ENCODE assay signal across 13 cellular contexts in genomic region chr2:232385058-232385457, GRCh38. TPM values are rescaled to one million over a fixed set of nuclear protein-coding genes. Genes with fewer than 3 reads are reported as not detected.
DNase-seq lines count a peak whose midpoint lies in the region; TF ChIP-seq lines count a peak whose summit lies in the region.
"Not testable (repeated sequence)": the region's sequence is repeated elsewhere in the genome, so short reads cannot be mapped to it uniquely, and the experiment has no call there.
"Had no signal": no experiment of that assay in that cellular context is flagged by ENCODE, and none has a peak within 500 bp of the region (broad histone marks: within the 10 kb centered on the region; RNA-seq: fewer than 3 reads in every experiment).

No MANE protein-coding gene starts in this region.

- peaks cover 50% of the 10 kb centered on the region for H3K27me3 Mint-ChIP-seq in HFFc6 (ENCODE audit: insufficient read depth)
- peaks cover 58% of the 10 kb centered on the region for H3K27me3 Mint-ChIP-seq in mesothelial cell of epicardium (ENCODE audit: low read depth)

- H3K4me1 Mint-ChIP-seq in HFFc6 (ENCODE audit: low read depth) (peaks cover 28% of the 10 kb centered on the region), mesothelial cell of epicardium (peaks cover 22% of the 10 kb centered on the region)

- H3K23ac ChIP-seq in trophoblast cell (ENCODE audit: low read length), result not testable (repeated sequence)

- H3K14ac ChIP-seq in trophoblast cell (ENCODE audit: low read length), result not testable (repeated sequence)

- not testable (repeated sequence) for H3K79me2 ChIP-seq in DOHH2 (ENCODE audit: control insufficient read depth, low read length); hepatocyte
- peaks cover 18% of the 10 kb centered on the region for H3K79me2 ChIP-seq in trophoblast cell (ENCODE audit: control insufficient read depth, insufficient read depth, low read length, poor library complexity)

- H3K9me3 ChIP-seq in DOHH2 (ENCODE audit: control insufficient read depth, insufficient read depth, low read length); SJSA1 (replicated peaks); hepatocyte (ENCODE audit: low read depth); trophoblast cell (ENCODE audit: insufficient read depth, low read depth, low read length); vagina: not testable (repeated sequence)

- H3K4me2 ChIP-seq in DOHH2 (ENCODE audit: low read length) (peak overlapping the region; percentile 24; the same call in 1 of the 2 replicates), hepatocyte (peak overlapping the region; percentile 63)
- not testable (repeated sequence) for H3K4me2 ChIP-seq in trophoblast cell (ENCODE audit: low read length)

- not testable (repeated sequence) for H3K18ac ChIP-seq in trophoblast cell (ENCODE audit: low read length)

- H3K27ac ChIP-seq in DOHH2 (ENCODE audit: low read depth, low read length), result not testable (repeated sequence)
- H3K27ac ChIP-seq in SJSA1 (peak overlapping the region; percentile 89), hepatocyte (peak overlapping the region; percentile 83), trophoblast cell (ENCODE audit: low read depth, low read length) (peak overlapping the region; percentile 84), vagina (peak overlapping the region; percentile 43)

- H3K9me2 ChIP-seq in DOHH2 (replicated peaks; ENCODE audit: control insufficient read depth, low read length); hepatocyte (replicated peaks; ENCODE audit: insufficient read depth): not testable (repeated sequence)

- H4K91ac ChIP-seq in trophoblast cell (ENCODE audit: low read depth, low read length), result peak overlapping the region; percentile 45

- H2BK5ac ChIP-seq in trophoblast cell (ENCODE audit: low read depth, low read length, poor library complexity), result peak overlapping the region; percentile 37

- TF ChIP-seq POLR2A in vagina (IDR thresholded peaks at IDR 0.05), result not testable (repeated sequence)

- H3K4me3 ChIP-seq in DOHH2 (ENCODE audit: low read length) (peak overlapping the region; percentile 15; the same call in 1 of the 2 replicates), SJSA1 (peak overlapping the region; percentile 8)
- not testable (repeated sequence) for H3K4me3 ChIP-seq in hepatocyte; trophoblast cell (ENCODE audit: low read depth, low read length); vagina

- H4K12ac ChIP-seq in trophoblast cell (ENCODE audit: low read depth, low read length), result not testable (repeated sequence)

- peak overlapping the region; percentile 27; the same call in 1 of the 2 replicates for H3K4me3 Mint-ChIP-seq in HFFc6
- not testable (repeated sequence) for H3K4me3 Mint-ChIP-seq in mesothelial cell of epicardium

- H3K9me3 Mint-ChIP-seq in HFFc6, mesothelial cell of epicardium: not testable (repeated sequence)

- not testable (repeated sequence) for DNase-seq in HFFc6; hepatocyte (ENCODE audit: low spot score); mesothelial cell of epicardium (ENCODE audit: low spot score in 2 of 2, unreplicated experiment in 2 of 2); trophoblast cell; vagina (ENCODE audit: extremely low spot score in 2 of 2)
- DNase-seq in SJSA1 (ENCODE audit: low read depth in 1 of 2, low spot score in 2 of 2), result peak in 1 of 2 experiments; percentile 41

- not testable (repeated sequence) for H3K9ac ChIP-seq in trophoblast cell (ENCODE audit: low read length)

- not testable (repeated sequence) for H3K36me3 ChIP-seq in DOHH2 (ENCODE audit: control insufficient read depth, low read length); SJSA1; hepatocyte (replicated peaks; ENCODE audit: insufficient read depth, low read depth); trophoblast cell (ENCODE audit: control insufficient read depth in 1 of 2, insufficient read depth in 2 of 2, low read length in 2 of 2); vagina

- not testable (repeated sequence) for H4K8ac ChIP-seq in trophoblast cell (ENCODE audit: low read depth, low read length)

- H4K20me1 ChIP-seq in DOHH2 (ENCODE audit: control insufficient read depth, insufficient read depth, low read depth, low read length); hepatocyte (ENCODE audit: insufficient read depth, poor library complexity, severe bottlenecking): not testable (repeated sequence)

- not testable (repeated sequence) for H3K4ac ChIP-seq in trophoblast cell (ENCODE audit: low read depth, low read length)

- H2AK5ac ChIP-seq in trophoblast cell (ENCODE audit: low read length), result not testable (repeated sequence)

- intact Hi-C loops in vagina (cut with DNase I), result not testable (repeated sequence)

- H3K36me3 Mint-ChIP-seq in HFFc6 (ENCODE audit: low read depth); mesothelial cell of epicardium: not testable (repeated sequence)

- H3K4me1 ChIP-seq in DOHH2 (ENCODE audit: control insufficient read depth, low read length) (peaks cover 17% of the 10 kb centered on the region), SJSA1 (replicated peaks) (peaks cover 59% of the 10 kb centered on the region), hepatocyte (ENCODE audit: insufficient read depth) (peaks cover 14% of the 10 kb centered on the region), trophoblast cell (ENCODE audit: control insufficient read depth in 1 of 2, insufficient read depth in 2 of 2, low read length in 2 of 2) (peaks cover 14 to 19% of the 10 kb centered on the region in 2 experiments), vagina (peaks cover 14% of the 10 kb centered on the region)

- not testable (repeated sequence) for H2AFZ ChIP-seq in hepatocyte; trophoblast cell (ENCODE audit: insufficient read depth, low read length, poor library complexity)

- H2BK120ac ChIP-seq in trophoblast cell (ENCODE audit: insufficient read depth, low read length, poor library complexity), result not testable (repeated sequence)

- peaks cover 35% of the 10 kb centered on the region for H3K79me1 ChIP-seq in trophoblast cell (ENCODE audit: low read length)

- not testable (repeated sequence) for H3F3A ChIP-seq in DOHH2 (ENCODE audit: control insufficient read depth, insufficient read depth)

- not testable (repeated sequence) for H3K27ac Mint-ChIP-seq in HFFc6
- peak overlapping the region; percentile 92 for H3K27ac Mint-ChIP-seq in mesothelial cell of epicardium

- not testable (repeated sequence) for H2BK12ac ChIP-seq in trophoblast cell (ENCODE audit: low read length)

- not testable (repeated sequence) for TF ChIP-seq CTCF in DOHH2 (IDR thresholded peaks at IDR 0.05; ENCODE audit: low read depth, low read length, poor library complexity, severe bottlenecking); HFFc6 (IDR thresholded peaks at IDR 0.05); hepatocyte (IDR thresholded peaks at IDR 0.05; ENCODE audit: poor library complexity); mesothelial cell of epicardium (IDR thresholded peaks at IDR 0.05; ENCODE audit: unreplicated experiment); vagina (IDR thresholded peaks at IDR 0.05)

- H3K27me3 ChIP-seq in DOHH2 (ENCODE audit: control insufficient read depth, low read length); SJSA1 (replicated peaks); trophoblast cell (ENCODE audit: insufficient read depth, low read length); vagina: not testable (repeated sequence)
- peaks cover 15% of the 10 kb centered on the region for H3K27me3 ChIP-seq in hepatocyte

RNA-seq across cellular contexts. Expression of gene ALPP, which starts 6.5 kb away (rescaled TPM):
- total RNA-seq in HFFc6 (2021; fragmentation: NEBNext Ultra II Directional; extraction: Animal tissue kit (Norgen Biotek cat#: 25700)), result not detected
- total RNA-seq in SJSA1 (2014; rRNA removed; shearing (Covaris generic)), result 0.45 TPM in 1 of 2 replicates, not detected in the other
- 6.5 and 8.7 TPM in 2 replicates for total RNA-seq in hepatocyte
- polyA plus RNA-seq in hepatocyte, result 1.2 and 1.3 TPM in 2 replicates
- total RNA-seq in mesothelial cell of epicardium, result not detected in 3 replicates
- polyA plus RNA-seq in trophoblast cell (2013), result 0.21 and 0.25 TPM in 2 replicates
- total RNA-seq in vagina, result not detected
- total RNA-seq: Calu3; CD4-positive, alpha-beta memory T cell; GM12878; HT1080 had no signal
- polyA plus RNA-seq: BJ; CD14-positive monocyte; CD4-positive, alpha-beta memory T cell had no signal

RNA-seq across cellular contexts. Expression of gene ALPG, which starts 21.6 kb away (rescaled TPM):
- total RNA-seq in HFFc6 (2021; fragmentation: NEBNext Ultra II Directional; extraction: Animal tissue kit (Norgen Biotek cat#: 25700)), result not detected
- 0.03 TPM in 1 of 2 replicates, not detected in the other for total RNA-seq in SJSA1 (2014; rRNA removed; shearing (Covaris generic))
- total RNA-seq in hepatocyte (0.16 and 1.5 TPM in 2 replicates), mesothelial cell of epicardium (not detected in 3 replicates), vagina (not detected)
- polyA plus RNA-seq in hepatocyte, result 0.08 and 0.86 TPM in 2 replicates
- 0.11 TPM in 2 replicates for polyA plus RNA-seq in trophoblast cell (2013)
- total RNA-seq: Calu3; CD4-positive, alpha-beta memory T cell; GM12878; HT1080 had no signal
- polyA plus RNA-seq: BJ; CD14-positive monocyte; CD4-positive, alpha-beta memory T cell; GM12878 had no signal
